Comparison of ENCODE assay signal across 1 cellular context in the genomic region with DNA sequence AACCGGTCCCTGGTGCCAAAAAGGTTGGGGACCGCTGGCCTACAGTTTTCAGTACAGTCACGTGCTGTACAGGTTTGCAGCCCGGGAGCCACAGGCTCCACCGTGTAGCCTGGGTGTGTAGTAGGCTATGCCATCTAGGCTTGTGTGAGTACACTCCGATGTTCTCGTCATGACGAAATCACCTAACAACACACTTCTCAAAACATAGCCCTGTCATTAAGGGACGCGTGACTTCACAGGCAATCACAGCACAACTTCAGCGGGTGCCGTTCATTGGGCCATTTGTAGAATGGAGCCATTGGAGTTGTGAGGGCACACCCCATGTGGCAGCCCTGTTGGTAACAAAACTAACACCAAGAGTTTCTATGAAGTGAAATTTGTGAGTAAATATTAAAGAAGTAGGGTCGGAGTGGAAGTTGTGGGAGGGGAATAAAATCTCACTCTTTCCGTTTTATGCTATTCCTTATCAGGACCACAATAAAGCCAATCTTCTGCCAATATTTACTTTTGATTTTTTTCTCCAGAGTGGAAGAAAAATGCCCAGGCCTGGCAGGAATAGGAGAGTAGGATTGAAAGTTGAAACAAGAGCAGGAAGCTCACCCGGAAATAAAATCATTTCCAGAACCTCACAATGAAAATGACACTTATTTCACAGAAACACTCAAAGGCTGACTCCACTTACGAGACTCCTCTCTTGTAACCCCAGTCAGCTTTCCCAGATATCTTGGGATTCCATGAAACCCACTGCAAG.
TF ChIP-seq lines count a peak whose summit lies in the region.

No MANE protein-coding gene starts in this region.

TF ChIP-seq in K562, 482 proteins besides CTCF, POLR2A, EP300 and RAD21:
- TF ChIP-seq CEBPG (CRISPR knock-in tag; IDR thresholded peaks at IDR 0.05): no peak
- TF ChIP-seq CEBPG (tag; conservative IDR thresholded peaks at IDR 0.05 in 1 of 2, IDR thresholded peaks at IDR 0.05 in 1 of 2): 0 out of 4 replicates have a peak, but pooled peaks of 1 of the 2 experiments have one; percentile 25
- no peak for TF ChIP-seq NFE2L1 (tag; IDR thresholded peaks at IDR 0.05; ENCODE audit: borderline replicate concordance, low read depth)
- TF ChIP-seq, protein P1, sequence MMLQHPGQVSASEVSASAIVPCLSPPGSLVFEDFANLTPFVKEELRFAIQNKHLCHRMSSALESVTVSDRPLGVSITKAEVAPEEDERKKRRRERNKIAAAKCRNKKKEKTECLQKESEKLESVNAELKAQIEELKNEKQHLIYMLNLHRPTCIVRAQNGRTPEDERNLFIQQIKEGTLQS (IDR thresholded peaks at IDR 0.05): peak; percentile 54
- TF ChIP-seq, protein P1 (CRISPR knock-in tag; conservative IDR thresholded peaks at IDR 0.05): no peak
- no peak for TF ChIP-seq MCM5 (IDR thresholded peaks at IDR 0.05; ENCODE audit: low read depth)
